18 cellular contexts compared by ENCODE assay signal in genomic region chr5:78696637-78697036, GRCh38. TPM values are rescaled to one million over a fixed set of nuclear protein-coding genes. Genes with fewer than 3 reads are reported as not detected.
DNase-seq lines count a peak whose midpoint lies in the region; ATAC-seq, FAIRE-seq and TF ChIP-seq lines count a peak whose summit lies in the region.
"Had no signal": no experiment of that assay in that cellular context is flagged by ENCODE, and none has a peak within 500 bp of the region (broad histone marks: within the 10 kb centered on the region; RNA-seq: fewer than 3 reads in every experiment).

No MANE protein-coding gene starts in this region.

- no peaks in the 10 kb centered on the region for H3K79me2 ChIP-seq in PC-9 (ENCODE audit: low read depth)
- H3K79me2 ChIP-seq in mammary epithelial cell (ENCODE audit: insufficient read depth, low read length) = no peaks in the 10 kb centered on the region

- dilution Hi-C loops in mammary epithelial cell (cut with HindIII; ENCODE audit: low sequenced_read_pairs) = no loop called here

- H3F3A ChIP-seq in PC-9 (ENCODE audit: insufficient read depth, low read depth) = peaks cover 30% of the 10 kb centered on the region

- no peak for ATAC-seq in memory B cell (ENCODE audit: low read depth)
- no peak for ATAC-seq in GM18909 (IDR thresholded peaks at IDR 0.05; ENCODE audit: poor library complexity, unreplicated experiment)
- ATAC-seq: PC-3 had no signal

- H3K27me3 Mint-ChIP-seq in memory B cell = no peaks in the 10 kb centered on the region

- H4K20me1 ChIP-seq in PC-9 (ENCODE audit: insufficient read depth) (no peaks in the 10 kb centered on the region), mammary epithelial cell (ENCODE audit: insufficient read depth, low read length) (no peaks in the 10 kb centered on the region)

- no peak overlapping the region for H3K27ac ChIP-seq in PC-9
- H3K27ac ChIP-seq in mammary epithelial cell (ENCODE audit: insufficient read depth, low read depth, low read length) = peak overlapping the region; percentile 12
- H3K27ac ChIP-seq: RWPE1, SJCRH30 had no signal

- no peak overlapping the region for H3K4me3 Mint-ChIP-seq in memory B cell

- CTCF ChIA-PET in PC-9 (lab: Charles Lee) (no interaction called here), mammary epithelial cell (lab: Charles Lee; ENCODE audit: low non-redundant PET) (no interaction called here)

- H2AFZ ChIP-seq in PC-9 (no peak overlapping the region), mammary epithelial cell (ENCODE audit: low read depth, low read length) (no peak overlapping the region)

- no peak overlapping the region for H3K9ac ChIP-seq in mammary epithelial cell (ENCODE audit: insufficient read depth, low read length)

- peak; percentile 18 for FAIRE-seq in GM19239 (lab: Jason Lieb, UNC)

- H3K27ac Mint-ChIP-seq in memory B cell = peak overlapping the region; percentile 43

- peaks cover 38% of the 10 kb centered on the region for H3K4me1 ChIP-seq in PC-9 (replicated peaks; ENCODE audit: insufficient read depth)
- H3K4me1 ChIP-seq in mammary epithelial cell (ENCODE audit: insufficient read depth, low read length) = peaks cover 32% of the 10 kb centered on the region

- peaks cover 5% of the 10 kb centered on the region; the same call in 1 of the 2 replicates for H3K9me3 ChIP-seq in PC-9 (ENCODE audit: insufficient read depth, low read depth)
- H3K9me3 ChIP-seq in mammary epithelial cell (replicated peaks; ENCODE audit: insufficient read depth, low read length) = no peaks in the 10 kb centered on the region
- H3K9me3 ChIP-seq: HAP-1, SJCRH30 had no signal

- peaks cover 2% of the 10 kb centered on the region for H3K4me1 Mint-ChIP-seq in memory B cell

- TF ChIP-seq CTCF in PC-9 (conservative IDR thresholded peaks at IDR 0.05) (no peak), mammary epithelial cell (conservative IDR thresholded peaks at IDR 0.05 in 1 of 2, IDR thresholded peaks at IDR 0.05 in 1 of 2; ENCODE audit: extremely low read depth in 1 of 2, insufficient read depth in 1 of 2, low read depth in 1 of 2, low read length in 2 of 2) (no peak)

- intact Hi-C loops in PC-9 (cut with micrococcal nuclease; ENCODE audit: unreplicated experiment) = loop anchor here (5.0 to 10.0 kb wide), 2 partner anchors 188 to 1551 kb away; no protein-coding TSS in a partner anchor
- intact Hi-C loops in mammary epithelial cell (cut with micrococcal nuclease) = loop anchor here (5.0 kb wide), 2 partner anchors 99 to 159 kb away; no protein-coding TSS in a partner anchor

- no peak overlapping the region for H3K4me3 ChIP-seq in PC-9
- no peak overlapping the region for H3K4me3 ChIP-seq in mammary epithelial cell (replicated peaks in 1 of 3; ENCODE audit: insufficient read depth in 1 of 3, low read depth in 2 of 3, low read length in 3 of 3)
- H3K4me3 ChIP-seq: HAP-1, SJCRH30 had no signal

- in situ Hi-C loops in mammary epithelial cell (cut with MboI; ENCODE audit: low sequenced_read_pairs in 2 of 2) = no loop called here

- no peaks in the 10 kb centered on the region for H3K36me3 ChIP-seq in PC-9 (ENCODE audit: low read depth)
- H3K36me3 ChIP-seq in mammary epithelial cell (ENCODE audit: insufficient read depth, low read length) = no peaks in the 10 kb centered on the region
- H3K36me3 ChIP-seq: HAP-1, SJCRH30 had no signal

- DNase-seq in GM19239 (ENCODE audit: insufficient read length, low spot score) (no peak), PC-9 (peak in 1 of 2 experiments; percentile 40), mammary epithelial cell (no peak), memory B cell (ENCODE audit: low spot score in 2 of 2) (no peak), epidermal melanocyte (ENCODE audit: insufficient read length, low spot score) (no peak)
- no peak for DNase-seq in activated CD4-positive, alpha-beta T cell treated with anti-CD3 and anti-CD28 coated beads, Interleukin-2, amount 50 U/mL, for 48 hours
- DNase-seq: ACHN, C1 segment of cervical spinal cord, DMS79, NCI-H1105, NCI-H2081 treated with DMSO at 0.1 percent for 48 hours, NCI-H510A, NCI-H748 treated with DMSO at 0.1 percent for 48 hours, PC-3, SJCRH30 had no signal

- POLR2A ChIA-PET in PC-9 (lab: Charles Lee; ENCODE audit: unreplicated experiment) = no interaction called here

- H3K36me3 Mint-ChIP-seq in memory B cell = peaks cover 5% of the 10 kb centered on the region

- peaks cover 4% of the 10 kb centered on the region for H3K9me3 Mint-ChIP-seq in memory B cell

- BruUV-seq in PC-9 (replicated peaks; lab: Mats Ljungman, UMichigan) = no TSS peak
- BruUV-seq in mammary epithelial cell (replicated peaks; lab: Mats Ljungman, UMichigan) = no TSS peak

- H3K27me3 ChIP-seq in PC-9 (ENCODE audit: insufficient read depth, low read depth) (no peaks in the 10 kb centered on the region), mammary epithelial cell (ENCODE audit: insufficient read depth, low read length) (no peaks in the 10 kb centered on the region)
- H3K27me3 ChIP-seq: SJCRH30 had no signal

- H3K4me2 ChIP-seq in PC-9 = 0 out of 2 replicates have a peak overlapping the region, but pooled peaks have one; percentile 14
- no peak overlapping the region for H3K4me2 ChIP-seq in mammary epithelial cell (ENCODE audit: insufficient read depth, low read depth, low read length)

- no peaks in the 10 kb centered on the region for H3K9me2 ChIP-seq in PC-9 (ENCODE audit: insufficient read depth)

RNA-seq across cellular contexts. Expression of gene LHFPL2, which starts 48.1 kb away (rescaled TPM):
- total RNA-seq in PC-9 (2021) (10.1 and 14.0 TPM in 2 replicates), mammary epithelial cell (10 to 100 TPM; 52.5 to 53.5 TPM)
- 11.5 TPM for polyA plus RNA-seq in mammary epithelial cell
- 20.2 TPM for polyA minus RNA-seq in mammary epithelial cell
